Comparison of ENCODE assay signal across 1 cellular context in the genomic region with DNA sequence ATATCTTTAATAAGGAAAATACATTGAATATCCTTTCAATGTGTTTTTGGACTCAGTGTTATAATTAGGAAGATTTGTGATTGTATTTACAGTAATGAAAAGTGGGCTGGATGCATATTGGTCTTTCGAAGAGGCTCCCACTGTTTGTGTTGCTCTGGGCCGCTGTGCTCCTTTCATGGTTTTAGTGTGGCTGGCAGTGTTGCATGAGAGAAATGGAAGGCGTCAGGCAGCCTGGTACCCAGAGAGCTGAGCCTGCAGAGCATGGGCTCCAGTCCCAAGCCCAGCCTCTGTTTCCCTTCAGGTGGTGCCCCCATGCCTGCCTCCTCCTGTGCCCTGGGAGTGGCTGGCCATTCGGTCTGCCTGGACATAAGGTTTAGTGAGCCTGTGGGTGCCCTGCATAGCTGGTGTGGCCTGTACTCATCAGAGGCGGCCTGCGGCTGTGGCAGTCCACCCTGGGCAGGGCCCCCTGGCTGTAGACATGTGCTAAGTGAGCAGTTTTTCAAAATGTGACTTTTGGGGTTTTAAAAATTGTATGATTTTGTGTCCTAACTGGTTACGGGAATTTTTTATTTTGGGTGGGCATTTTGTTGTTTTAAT.
TF ChIP-seq lines count a peak whose summit lies in the region.

No MANE protein-coding gene starts in this region.

TF ChIP-seq in H1, 55 proteins besides CTCF, POLR2A, EP300 and RAD21:
- TF ChIP-seq SAP30 (IDR thresholded peaks at IDR 0.05; ENCODE audit: insufficient read depth, insufficient replicate concordance, low read length) (no peak), SUZ12 (IDR thresholded peaks at IDR 0.05; ENCODE audit: low read length) (no peak), HDAC2 (IDR thresholded peaks at IDR 0.05; ENCODE audit: borderline replicate concordance in 1 of 2, low read depth in 2 of 2, low read length in 2 of 2) (no peak), ATF2 (IDR thresholded peaks at IDR 0.05; ENCODE audit: low read length) (no peak), BCL11A (IDR thresholded peaks at IDR 0.05; ENCODE audit: low read depth in 2 of 2, low read length in 2 of 2) (no peak), TBP (IDR thresholded peaks at IDR 0.05; ENCODE audit: low read depth, low read length) (no peak), RFX5 (IDR thresholded peaks at IDR 0.05; ENCODE audit: borderline replicate concordance, low read depth, low read length) (no peak), ASH2L (IDR thresholded peaks at IDR 0.05; ENCODE audit: low read length) (no peak), FOSL1 (IDR thresholded peaks at IDR 0.05; ENCODE audit: insufficient read depth, low read depth, low read length) (no peak), BACH1 (IDR thresholded peaks at IDR 0.05; ENCODE audit: low read length) (no peak)
- TF ChIP-seq, protein P1, sequence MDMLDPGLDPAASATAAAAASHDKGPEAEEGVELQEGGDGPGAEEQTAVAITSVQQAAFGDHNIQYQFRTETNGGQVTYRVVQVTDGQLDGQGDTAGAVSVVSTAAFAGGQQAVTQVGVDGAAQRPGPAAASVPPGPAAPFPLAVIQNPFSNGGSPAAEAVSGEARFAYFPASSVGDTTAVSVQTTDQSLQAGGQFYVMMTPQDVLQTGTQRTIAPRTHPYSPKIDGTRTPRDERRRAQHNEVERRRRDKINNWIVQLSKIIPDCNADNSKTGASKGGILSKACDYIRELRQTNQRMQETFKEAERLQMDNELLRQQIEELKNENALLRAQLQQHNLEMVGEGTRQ (IDR thresholded peaks at IDR 0.05; ENCODE audit: low read length): no peak
TF ChIP-seq in H1: peak in this region for 0.
